Comparison of ENCODE assay signal across 30 cellular contexts in genomic region chr4:93747220-93747619, GRCh38.
"Had no signal": no experiment of that assay in that cellular context is flagged by ENCODE, and none has a peak within 500 bp of the region (broad histone marks: within the 10 kb centered on the region; RNA-seq: fewer than 3 reads in every experiment).

No MANE protein-coding gene starts in this region.

- DNase-seq: activated B cell treated with CpG ODN at 0.5 μM for 24 hours; activated CD4-positive, alpha-beta memory T cell treated with anti-CD3 and anti-CD28 coated beads for 36 hours; activated CD4-positive, alpha-beta T cell treated with anti-CD3 and anti-CD28 coated beads for 48 hours; activated CD8-positive, alpha-beta memory T cell treated with anti-CD3 and anti-CD28 coated beads, Interleukin-2, amount 10 ng/mL, durations not matched to agents 7 days and 5 days; activated CD8-positive, alpha-beta memory T cell treated with anti-CD3 and anti-CD28 coated beads, Interleukin-2, amount 50 U/mL, for 48 hours; activated CD8-positive, alpha-beta T cell treated with anti-CD3 and anti-CD28 coated beads, Interleukin-2, amount 10 ng/mL, durations not matched to agents 7 days and 5 days; activated gamma-delta T cell; activated naive CD4-positive, alpha-beta T cell; activated naive CD4-positive, alpha-beta T cell treated with anti-CD3 and anti-CD28 coated beads, Interleukin-2, amount 10 ng/mL, durations not matched to agents 7 days and 5 days; activated naive CD8-positive, alpha-beta T cell treated with anti-CD3 and anti-CD28 coated beads, Interleukin-2, amount 10 ng/mL, durations not matched to agents 7 days and 5 days; activated T-cell treated with anti-CD3 and anti-CD28 coated beads for 4 hours; activated T-cell treated with anti-CD3 and anti-CD28 coated beads, Interleukin-2, amount 50 U/mL, for 24 hours; activated T-cell treated with anti-CD3 and anti-CD28 coated beads, Interleukin-2, amount 50 U/mL, for 72 hours; brain microvascular endothelial cell; cortex of kidney; dermis blood vessel endothelial cell; effector CD4-positive, alpha-beta T cell; effector memory CD8-positive, alpha-beta T cell; esophagus squamous epithelium; foreskin melanocyte; heart right ventricle; T-helper 1 cell; T-helper 17 cell; T1000; WERI-Rb-1 had no signal

- H2AFZ ChIP-seq: hepatocyte had no signal

- H3K27me3 ChIP-seq: ascending aorta, brain microvascular endothelial cell, esophagus squamous epithelium, gastroesophageal sphincter, heart right ventricle, hepatocyte had no signal

- H3K27ac ChIP-seq: ascending aorta, brain microvascular endothelial cell, esophagus squamous epithelium, gastroesophageal sphincter, heart right ventricle, hepatocyte, WERI-Rb-1 had no signal

- H3K4me3 ChIP-seq: ascending aorta, esophagus squamous epithelium, gastroesophageal sphincter, heart right ventricle, hepatocyte had no signal

- H3K9me3 ChIP-seq: ascending aorta, esophagus squamous epithelium had no signal

- ATAC-seq: activated CD4-positive, CD25-positive, alpha-beta regulatory T cell treated with anti-CD3 and anti-CD28 coated beads, Interleukin-2, amount 50 U/mL, for 24 hours; activated CD8-positive, alpha-beta memory T cell treated with anti-CD3 and anti-CD28 coated beads, Interleukin-2, amount 10 ng/mL, durations not matched to agents 7 days and 5 days; activated CD8-positive, alpha-beta T cell treated with anti-CD3 and anti-CD28 coated beads, Interleukin-2, amount 10 ng/mL, durations not matched to agents 7 days and 5 days; activated naive CD4-positive, alpha-beta T cell treated with anti-CD3 and anti-CD28 coated beads, Interleukin-2, amount 50 U/mL, for 72 hours; activated T-cell treated with anti-CD3 and anti-CD28 coated beads, Interleukin-2, amount 50 U/mL, for 72 hours; effector memory CD8-positive, alpha-beta T cell; gastroesophageal sphincter; heart right ventricle; T-helper 17 cell had no signal

- H3K79me2 ChIP-seq: hepatocyte had no signal

- H3K4me1 ChIP-seq: ascending aorta, esophagus squamous epithelium, gastroesophageal sphincter, heart right ventricle had no signal

- H3K4me2 ChIP-seq: hepatocyte had no signal

- H3K36me3 ChIP-seq: ascending aorta, brain microvascular endothelial cell, esophagus squamous epithelium, gastroesophageal sphincter, heart right ventricle, WERI-Rb-1 had no signal
